In genomic region chr20:62292115-62292514, GRCh38 we compare ENCODE assay signal across 22 cellular contexts. TPM values are rescaled to one million over a fixed set of nuclear protein-coding genes. Genes with fewer than 3 reads are reported as not detected.
DNase-seq lines count a peak whose midpoint lies in the region; ATAC-seq and TF ChIP-seq lines count a peak whose summit lies in the region.
"Had no signal": no experiment of that assay in that cellular context is flagged by ENCODE, and none has a peak within 500 bp of the region (broad histone marks: within the 10 kb centered on the region; RNA-seq: fewer than 3 reads in every experiment).

No MANE protein-coding gene starts in this region.

- peaks cover 15% of the 10 kb centered on the region for H3K36me3 Mint-ChIP-seq in activated CD4-positive, alpha-beta memory T cell treated with anti-CD3 and anti-CD28 coated beads for 36 hours
- peaks cover 14% of the 10 kb centered on the region for H3K36me3 Mint-ChIP-seq in memory B cell

- no peak overlapping the region for H3K4me3 ChIP-seq in upper lobe of right lung
- H3K4me3 ChIP-seq: dorsolateral prefrontal cortex, GM23338, left ventricle myocardium inferior, ovary, skin epidermis, upper lobe of left lung had no signal

- H3K27ac ChIP-seq in upper lobe of right lung = no peak overlapping the region
- H3K27ac ChIP-seq: left ventricle myocardium inferior, ovary, upper lobe of left lung had no signal

- peaks cover 5% of the 10 kb centered on the region for H3K4me1 Mint-ChIP-seq in activated CD4-positive, alpha-beta memory T cell treated with anti-CD3 and anti-CD28 coated beads for 36 hours (ENCODE audit: low read depth)
- peaks cover 22% of the 10 kb centered on the region for H3K4me1 Mint-ChIP-seq in memory B cell
- H3K4me1 Mint-ChIP-seq: GM23338, nephron had no signal

- intact Hi-C loops in Right ventricle myocardium inferior (cut with DNase I) (no loop called here), cardiac septum (cut with DNase I) (no loop called here), upper lobe of right lung (cut with DNase I) (no loop called here)
- intact Hi-C loops in activated CD4-positive, alpha-beta memory T cell treated with anti-CD3 and anti-CD28 coated beads for 36 hours (cut with micrococcal nuclease) = no loop called here

- POLR2A ChIA-PET in activated CD4-positive, alpha-beta memory T cell treated with anti-CD3 and anti-CD28 coated beads for 36 hours (lab: Charles Lee) = no interaction called here

- H3K9me3 ChIP-seq in upper lobe of right lung = no peaks in the 10 kb centered on the region
- H3K9me3 ChIP-seq: left ventricle myocardium inferior, ovary, upper lobe of left lung had no signal

- H3K9me3 Mint-ChIP-seq in activated CD4-positive, alpha-beta memory T cell treated with anti-CD3 and anti-CD28 coated beads for 36 hours = no peaks in the 10 kb centered on the region
- no peaks in the 10 kb centered on the region for H3K9me3 Mint-ChIP-seq in memory B cell
- H3K9me3 Mint-ChIP-seq: GM23338, nephron had no signal

- H3K4me1 ChIP-seq in upper lobe of right lung = no peaks in the 10 kb centered on the region
- H3K4me1 ChIP-seq: upper lobe of left lung had no signal

- H3K4me3 Mint-ChIP-seq in activated CD4-positive, alpha-beta memory T cell treated with anti-CD3 and anti-CD28 coated beads for 36 hours = no peak overlapping the region
- H3K4me3 Mint-ChIP-seq in memory B cell = peak overlapping the region; percentile 62
- H3K4me3 Mint-ChIP-seq: GM23338, nephron had no signal

- ATAC-seq in Right ventricle myocardium inferior (no peak), memory B cell (ENCODE audit: low read depth) (peak; percentile 80), upper lobe of right lung (peak; percentile 18), GM21367 (IDR thresholded peaks at IDR 0.05; ENCODE audit: unreplicated experiment) (no peak)
- ATAC-seq: GM23338, SK-N-SH treated with all-trans-retinoic acid at 6 μM for 48 hours had no signal

- H3K27me3 Mint-ChIP-seq in activated CD4-positive, alpha-beta memory T cell treated with anti-CD3 and anti-CD28 coated beads for 36 hours = no peaks in the 10 kb centered on the region
- H3K27me3 Mint-ChIP-seq in memory B cell = no peaks in the 10 kb centered on the region

- H3K36me3 ChIP-seq in upper lobe of right lung = peaks cover 68% of the 10 kb centered on the region
- H3K36me3 ChIP-seq: ovary had no signal

- peak overlapping the region; percentile 50 for H3K27ac Mint-ChIP-seq in activated CD4-positive, alpha-beta memory T cell treated with anti-CD3 and anti-CD28 coated beads for 36 hours
- H3K27ac Mint-ChIP-seq in memory B cell = peak overlapping the region; percentile 86
- H3K27ac Mint-ChIP-seq: GM23338, nephron had no signal

- H3K27me3 ChIP-seq in upper lobe of right lung = no peaks in the 10 kb centered on the region
- H3K27me3 ChIP-seq: dorsolateral prefrontal cortex, ovary, upper lobe of left lung had no signal

- peak; percentile 39 for DNase-seq in Right ventricle myocardium inferior (ENCODE audit: missing footprints)
- no peak for DNase-seq in cardiac septum (ENCODE audit: low spot score)
- no peak for DNase-seq in activated CD4-positive, alpha-beta memory T cell treated with anti-CD3 and anti-CD28 coated beads for 36 hours
- DNase-seq in memory B cell (ENCODE audit: low spot score in 2 of 2) = peak in 1 of 2 donors; percentile 21
- DNase-seq in upper lobe of right lung = no peak
- DNase-seq in NCI-H187 (lab: John Stamatoyannopoulos, UW) = no peak
- DNase-seq in NCI-H1694 (lab: John Stamatoyannopoulos, UW) = no peak
- DNase-seq: ACHN; activated CD4-positive, alpha-beta T cell treated with anti-CD3 and anti-CD28 coated beads for 4 hours; activated CD8-positive, alpha-beta memory T cell treated with anti-CD3 and anti-CD28 coated beads, Interleukin-2, amount 50 U/mL, for 48 hours; DND-41; dorsolateral prefrontal cortex; hypothalamus; left ventricle myocardium inferior; ovary; retina; upper lobe of left lung had no signal

- CTCF ChIA-PET in activated CD4-positive, alpha-beta memory T cell treated with anti-CD3 and anti-CD28 coated beads for 36 hours (lab: Charles Lee) = interaction anchor here (0.6 to 0.7 kb wide), 2 partner anchors 72 to 80 kb away, joined by 3 to 4 read pairs; no protein-coding TSS in a partner anchor

- no peak for TF ChIP-seq CTCF in upper lobe of right lung (IDR thresholded peaks at IDR 0.05)

RNA-seq across cellular contexts. Expression of gene ADRM1, which starts 10.7 kb away (rescaled TPM):
- total RNA-seq in Right ventricle myocardium inferior (73.9 TPM), cardiac septum (79.9 TPM), upper lobe of right lung (73.4 TPM)
- total RNA-seq in activated CD4-positive, alpha-beta memory T cell treated with anti-CD3 and anti-CD28 coated beads for 36 hours = 100 to 1,000 TPM in 1 of 2 experiments, 10 to 100 TPM in 1; 98.6 to 101 TPM

RNA-seq across cellular contexts. Expression of gene OSBPL2, which starts 53.8 kb away (rescaled TPM):
- 59.5 TPM for total RNA-seq in Right ventricle myocardium inferior
- total RNA-seq in cardiac septum = 55.1 TPM
- total RNA-seq in activated CD4-positive, alpha-beta memory T cell treated with anti-CD3 and anti-CD28 coated beads for 36 hours = 10 to 100 TPM; 25.4 to 29.3 TPM
- 52.3 TPM for total RNA-seq in upper lobe of right lung

Comparison
In these comparisons a context has a peak if more than half of its experiments do, and no peak if none do; other contexts are left out.
1. ATAC-seq: peak in memory B cell (single experiment) and upper lobe of right lung (single experiment); none in Right ventricle myocardium inferior (single experiment) and GM21367 (single experiment).